ENCODE assay signal across 15 cellular contexts in the genomic region with DNA sequence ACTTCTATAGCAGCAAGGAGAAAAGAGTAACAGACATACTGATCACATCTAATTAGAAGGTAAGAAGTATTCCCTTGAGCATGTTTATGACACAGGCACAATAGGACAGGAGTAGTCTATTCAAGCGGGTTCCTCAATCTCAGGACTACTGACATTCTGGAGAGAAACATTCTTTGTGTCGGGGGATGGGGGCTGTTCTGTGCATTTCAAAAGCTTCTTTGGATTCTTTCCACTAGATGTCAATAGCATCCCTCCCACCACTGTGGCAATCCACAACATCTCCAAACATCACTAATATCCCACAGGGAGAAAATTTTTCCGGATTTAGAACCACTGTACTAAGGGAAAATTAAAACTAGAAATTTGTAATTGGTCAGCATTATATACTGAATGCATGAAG. TPM values are rescaled to one million over a fixed set of nuclear protein-coding genes. Genes with fewer than 3 reads are reported as not detected.
DNase-seq lines count a peak whose midpoint lies in the region; ATAC-seq and TF ChIP-seq lines count a peak whose summit lies in the region.
"Had no signal": no experiment of that assay in that cellular context is flagged by ENCODE, and none has a peak within 500 bp of the region (broad histone marks: within the 10 kb centered on the region; RNA-seq: fewer than 3 reads in every experiment).

No MANE protein-coding gene starts in this region.

- H3K4me3 ChIP-seq in BE2C (ENCODE audit: low read depth, low read length) (no peak overlapping the region), HAP-1 (no peak overlapping the region)

- no peaks in the 10 kb centered on the region for H3K9me3 ChIP-seq in BE2C
- H3K9me3 ChIP-seq in HAP-1: peaks cover 2% of the 10 kb centered on the region; the same call in 1 of the 2 replicates

- peak; percentile 68 for TF ChIP-seq CTCF in BE2C (IDR thresholded peaks at IDR 0.05; ENCODE audit: low read depth, low read length)

- no peak for ATAC-seq in HG03432 (IDR thresholded peaks at IDR 0.05; ENCODE audit: unreplicated experiment)
- no peak for ATAC-seq in GM21723 (IDR thresholded peaks at IDR 0.05; ENCODE audit: unreplicated experiment)
- ATAC-seq in HG03469 (IDR thresholded peaks at IDR 0.05; ENCODE audit: unreplicated experiment): no peak
- ATAC-seq: Right ventricle myocardium inferior had no signal

- no peaks in the 10 kb centered on the region for H3K27me3 ChIP-seq in BE2C
- H3K27me3 ChIP-seq in HAP-1 (ENCODE audit: low read depth): no peaks in the 10 kb centered on the region

- in situ Hi-C loops in HAP-1 (cut with MboI; ENCODE audit: low sequenced_read_pairs): no loop called here

- 0 out of 2 replicates have a peak, but pooled peaks cover 2% of the 10 kb centered on the region for H3K4me1 ChIP-seq in BE2C
- H3K4me1 ChIP-seq in HAP-1: peaks cover 32% of the 10 kb centered on the region

- DNase-seq in BE2C (peak; percentile 57), HAP-1 (ENCODE audit: low spot score in 2 of 2) (peak; percentile 78 to 88), astrocyte of the hippocampus (ENCODE audit: low read depth, low spot score) (peak; percentile 23), kidney glomerular epithelial cell (lab: John Stamatoyannopoulos, UW) (peak; percentile 48), NOMO-1 treated with DMSO at 0.1 percent for 48 hours (lab: John Stamatoyannopoulos, UW; ENCODE audit: unreplicated experiment) (no peak)
- DNase-seq: activated CD4-positive, CD25-positive, alpha-beta regulatory T cell; activated T-cell treated with anti-CD3 and anti-CD28 coated beads, Interleukin-2, amount 50 U/mL, for 24 hours; erythroblast; NCI-H2171 treated with DMSO at 0.1 percent for 48 hours; stimulated activated CD4-positive, alpha-beta T cell treated with anti-CD3 and anti-CD28 coated beads, Interleukin-15, amount 100 ng/mL, for 24 hours had no signal

- H3K36me3 ChIP-seq in BE2C (no peaks in the 10 kb centered on the region), HAP-1 (replicated peaks) (no peaks in the 10 kb centered on the region)

RNA-seq across cellular contexts. Expression of a gene that starts 56.9 kb away (rescaled TPM):
- polyA plus RNA-seq in BE2C (2012; ENCODE audit: insufficient read depth, insufficient read length, low read depth): not detected
- polyA plus RNA-seq: IgD-negative memory B cell had no signal
